In genomic region chr1:154220071-154220969, GRCh38 we compare ENCODE assay signal across 7 cellular contexts. TPM values are rescaled to one million over a fixed set of nuclear protein-coding genes. Genes with fewer than 3 reads are reported as not detected.
DNase-seq lines count a peak whose midpoint lies in the region; ATAC-seq and TF ChIP-seq lines count a peak whose summit lies in the region.

UBAP2L (plus strand) TSS chr1:154220955; CDS start chr1:154225124, 4,169 bp downstream.

- H4K20me1 ChIP-seq in hepatocyte (ENCODE audit: insufficient read depth, poor library complexity, severe bottlenecking): peaks cover 47% of the 10 kb centered on the region

- peak within 1 kb of the TSS; percentile 85 for H3K4me2 ChIP-seq in hepatocyte

- peaks cover 89% of the 10 kb centered on the region for H3K79me2 ChIP-seq in hepatocyte

- H2AFZ ChIP-seq in hepatocyte: peak within 1 kb of the TSS; percentile 41

- under 1% methylated on average over 58 of the region's 73 CpGs for WGBS in hepatocyte (ENCODE audit: low lambda C conversion rate, missing lambda C conversion rate)

- H3K4me3 ChIP-seq in hepatocyte: peak within 1 kb of the TSS; percentile 71

- H3K9me3 ChIP-seq in hepatocyte (ENCODE audit: low read depth): no peaks in the 10 kb centered on the region

- no peak for TF ChIP-seq CTCF in hepatocyte (IDR thresholded peaks at IDR 0.05; ENCODE audit: poor library complexity)

- peak; percentile 100 for DNase-seq in NCI-H2081 (lab: John Stamatoyannopoulos, UW)
- DNase-seq in T1000 (lab: John Stamatoyannopoulos, UW): peak; percentile 97
- DNase-seq in astrocyte of the hippocampus (ENCODE audit: low read depth, low spot score): peak; percentile 100
- DNase-seq in hepatocyte (ENCODE audit: low spot score): peak; percentile 99
- peak; percentile 95 for DNase-seq in renal cortical epithelial cell (ENCODE audit: low read depth)

- no peaks in the 10 kb centered on the region for H3K9me2 ChIP-seq in hepatocyte (replicated peaks; ENCODE audit: insufficient read depth)

- no peaks in the 10 kb centered on the region for H3K27me3 ChIP-seq in hepatocyte

- peaks cover 30% of the 10 kb centered on the region for H3K4me1 ChIP-seq in hepatocyte (ENCODE audit: insufficient read depth)

- ATAC-seq in GM18508 (IDR thresholded peaks at IDR 0.05; ENCODE audit: insufficient read depth, unreplicated experiment): peak; percentile 45
- peak; percentile 85 for ATAC-seq in HG03025 (IDR thresholded peaks at IDR 0.05; ENCODE audit: low FRiP score, unreplicated experiment)

- peak within 1 kb of the TSS; percentile 100 for H3K27ac ChIP-seq in hepatocyte

- no peaks in the 10 kb centered on the region for H3K36me3 ChIP-seq in hepatocyte (replicated peaks; ENCODE audit: insufficient read depth, low read depth)

RNA-seq across cellular contexts. Expression of gene UBAP2L, which starts in this region (rescaled TPM):
- total RNA-seq in hepatocyte (83.5 and 103 TPM in 2 replicates), renal cortical epithelial cell (21.9 and 127 TPM in 2 replicates)
- polyA plus RNA-seq in hepatocyte: 119 and 132 TPM in 2 replicates

Comparison
In these comparisons a context has a peak if more than half of its experiments do, and no peak if none do; other contexts are left out.
1. Peak in every context shown above with its lines: DNase-seq, ATAC-seq, H3K4me3 ChIP-seq and H3K27ac ChIP-seq.